ENCODE assay signal across 8 cellular contexts in the genomic region with DNA sequence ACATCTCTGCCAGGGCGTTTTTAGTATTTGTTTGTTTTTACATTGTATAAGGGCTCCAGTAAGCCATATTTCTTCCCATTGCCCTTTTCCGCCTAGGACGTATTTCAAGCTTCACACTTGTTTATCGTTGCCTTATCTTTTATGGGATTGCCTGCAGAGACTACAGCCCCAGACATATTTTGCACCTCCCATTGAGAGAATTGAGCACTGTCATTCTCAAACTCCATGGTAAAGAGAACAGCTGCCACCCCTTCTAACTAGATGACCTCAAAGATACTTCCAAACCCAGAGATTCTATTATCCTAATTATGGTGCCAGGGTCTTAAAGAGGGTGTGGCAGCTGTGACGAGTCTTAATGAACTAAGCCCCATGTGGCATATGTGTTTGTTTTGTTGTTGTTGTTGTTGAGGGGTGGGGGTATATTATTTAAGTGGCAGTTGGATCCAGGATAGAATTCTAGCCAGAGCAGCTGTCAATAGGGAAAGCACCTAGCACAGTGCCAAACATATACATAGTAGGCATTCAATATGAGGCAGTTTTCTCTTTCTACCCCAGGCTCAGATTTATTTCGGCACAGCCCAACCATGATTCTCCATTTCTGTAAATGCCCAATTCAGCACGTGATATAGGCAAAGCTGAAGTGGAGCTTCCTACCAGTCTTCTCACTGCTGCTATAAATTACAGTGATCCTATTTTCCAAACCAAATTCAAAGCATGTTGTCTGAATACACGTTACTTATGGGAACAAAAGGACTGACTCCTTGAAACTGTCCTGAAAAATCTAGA. TPM values are rescaled to one million over a fixed set of nuclear protein-coding genes. Genes with fewer than 3 reads are reported as not detected.
DNase-seq lines count a peak whose midpoint lies in the region; ATAC-seq and TF ChIP-seq lines count a peak whose summit lies in the region.

No MANE protein-coding gene starts in this region.

- CTCF ChIA-PET in activated naive CD4-positive, alpha-beta T cell treated with anti-CD3 and anti-CD28 coated beads, Interleukin-2, amount 10 ng/mL, durations not matched to agents 7 days and 5 days (lab: Charles Lee) = interaction anchor here (1.9 kb wide), 1 partner anchor 17 kb away, joined by 7 read pairs; no protein-coding TSS in a partner anchor

- peaks cover 9% of the 10 kb centered on the region for H3K79me1 ChIP-seq in mesenchymal stem cell (replicated peaks; ENCODE audit: low read length, poor library complexity, severe bottlenecking)

- H2AK5ac ChIP-seq in mesenchymal stem cell (ENCODE audit: low read length, severe bottlenecking) = peak overlapping the region; percentile 37

- H2BK15ac ChIP-seq in mesenchymal stem cell (ENCODE audit: low read depth, poor library complexity, severe bottlenecking) = no peak overlapping the region

- H3K14ac ChIP-seq in mesenchymal stem cell (ENCODE audit: low read length in 2 of 2) = no peak overlapping the region

- H3K4me1 ChIP-seq in ascending aorta (peaks cover 0 to 17% of the 10 kb centered on the region in 2 donors), mesenchymal stem cell (ENCODE audit: control insufficient read depth, insufficient read depth, low read depth, low read length) (no peaks in the 10 kb centered on the region), upper lobe of left lung (peaks cover 4 to 23% (median 6%) of the 10 kb centered on the region in 4 donors)

- peak overlapping the region; percentile 96 for H3K9ac ChIP-seq in mesenchymal stem cell (ENCODE audit: low read length)

- H3K4me2 ChIP-seq in mesenchymal stem cell (ENCODE audit: low read length, poor library complexity, severe bottlenecking) = peak overlapping the region; percentile 57

- peak overlapping the region; percentile 19 for H4K8ac ChIP-seq in mesenchymal stem cell (ENCODE audit: low read length)

- H3K9me3 ChIP-seq in ascending aorta (no peaks in the 10 kb centered on the region), mesenchymal stem cell (ENCODE audit: control insufficient read depth, low read length) (no peaks in the 10 kb centered on the region), upper lobe of left lung (no peaks in the 10 kb centered on the region)

- ATAC-seq in activated naive CD4-positive, alpha-beta T cell treated with anti-CD3 and anti-CD28 coated beads, Interleukin-2, amount 50 U/mL, for 72 hours = no peak
- ATAC-seq in upper lobe of left lung (ENCODE audit: low FRiP score in 2 of 2) = no peak
- ATAC-seq in GM18861 (IDR thresholded peaks at IDR 0.05; ENCODE audit: unreplicated experiment) = no peak

- no peak overlapping the region for H4K91ac ChIP-seq in mesenchymal stem cell (ENCODE audit: low read length)

- H3K4me3 Mint-ChIP-seq in activated naive CD4-positive, alpha-beta T cell treated with anti-CD3 and anti-CD28 coated beads, Interleukin-2, amount 10 ng/mL, durations not matched to agents 7 days and 5 days = peak overlapping the region; percentile 94

- no peak for TF ChIP-seq EP300 in upper lobe of left lung (IDR thresholded peaks at IDR 0.05)

- H2BK120ac ChIP-seq in mesenchymal stem cell (ENCODE audit: low read depth, low read length) = no peak overlapping the region

- intact Hi-C loops in ascending aorta (cut with DNase I) (loop anchor here (1.0 to 2.0 kb wide), 2 partner anchors 16 to 25 kb away; no protein-coding TSS in a partner anchor), posterior cingulate gyrus (cut with DNase I) (loop anchor here (2.0 kb wide), 1 partner anchor 17 kb away; no protein-coding TSS in a partner anchor)

- H3K23ac ChIP-seq in mesenchymal stem cell (ENCODE audit: low read length in 2 of 2) = no peak overlapping the region

- peaks cover 20% of the 10 kb centered on the region for H3K36me3 Mint-ChIP-seq in activated naive CD4-positive, alpha-beta T cell treated with anti-CD3 and anti-CD28 coated beads, Interleukin-2, amount 10 ng/mL, durations not matched to agents 7 days and 5 days
- H3K36me3 Mint-ChIP-seq in activated naive CD4-positive, alpha-beta T cell treated with anti-CD3 and anti-CD28 coated beads, Interleukin-2, amount 50 U/mL, for 72 hours = peaks cover 6% of the 10 kb centered on the region in 2 donors

- no peaks in the 10 kb centered on the region for H3K9me3 Mint-ChIP-seq in activated naive CD4-positive, alpha-beta T cell treated with anti-CD3 and anti-CD28 coated beads, Interleukin-2, amount 10 ng/mL, durations not matched to agents 7 days and 5 days
- no peaks in the 10 kb centered on the region for H3K9me3 Mint-ChIP-seq in activated naive CD4-positive, alpha-beta T cell treated with anti-CD3 and anti-CD28 coated beads, Interleukin-2, amount 50 U/mL, for 72 hours

- H3K27me3 ChIP-seq in ascending aorta (no peaks in the 10 kb centered on the region), mesenchymal stem cell (ENCODE audit: control insufficient read depth in 1 of 2, insufficient read depth in 1 of 2, low read length in 2 of 2) (no peaks in the 10 kb centered on the region), upper lobe of left lung (no peaks in the 10 kb centered on the region)

- H3K18ac ChIP-seq in mesenchymal stem cell (ENCODE audit: low read depth in 1 of 2, low read length in 2 of 2) = no peak overlapping the region

- no peak overlapping the region for H2BK12ac ChIP-seq in mesenchymal stem cell (ENCODE audit: low read length in 2 of 2)

- H3K36me3 ChIP-seq in ascending aorta (no peaks in the 10 kb centered on the region), mesenchymal stem cell (ENCODE audit: control insufficient read depth in 1 of 2, insufficient read depth in 2 of 2, low read depth in 1 of 2, low read length in 2 of 2) (peaks cover 0 to 28% of the 10 kb centered on the region in 2 experiments), upper lobe of left lung (peaks cover 0 to under 1% (median 0%) of the 10 kb centered on the region in 4 donors)

- H3K27ac ChIP-seq in ascending aorta (no peak overlapping the region), mesenchymal stem cell (ENCODE audit: low read length, poor library complexity, severe bottlenecking) (no peak overlapping the region), upper lobe of left lung (peak overlapping the region; percentile 75 to 89 (median 80))

- H3K4ac ChIP-seq in mesenchymal stem cell (ENCODE audit: low read depth in 1 of 2, low read length in 2 of 2) = no peak overlapping the region

- peak overlapping the region; percentile 15 for H2AFZ ChIP-seq in mesenchymal stem cell (ENCODE audit: low read depth, low read length)

- H3K27me3 Mint-ChIP-seq in activated naive CD4-positive, alpha-beta T cell treated with anti-CD3 and anti-CD28 coated beads, Interleukin-2, amount 10 ng/mL, durations not matched to agents 7 days and 5 days = no peaks in the 10 kb centered on the region

- H3K4me3 ChIP-seq in ascending aorta = peak overlapping the region; percentile 76 to 92
- H3K4me3 ChIP-seq in mesenchymal stem cell (ENCODE audit: insufficient read depth in 1 of 2, low read depth in 1 of 2, low read length in 2 of 2) = peak overlapping the region in 1 of 2 experiments; percentile 92
- H3K4me3 ChIP-seq in upper lobe of left lung = peak overlapping the region in 3 of 4 donors; percentile 73 to 96 (median 95)

- TF ChIP-seq POLR2A in upper lobe of left lung (IDR thresholded peaks at IDR 0.05) = no peak

- 53% methylated on average over 7 of the region's 8 CpGs for WGBS in mesenchymal stem cell
- 66 to 75% methylated on average over 8 of the region's 8 CpGs for WGBS in upper lobe of left lung, 2 donors

- no peak for DNase-seq in activated naive CD4-positive, alpha-beta T cell treated with anti-CD3 and anti-CD28 coated beads, Interleukin-2, amount 10 ng/mL, durations not matched to agents 7 days and 5 days
- no peak for DNase-seq in activated naive CD4-positive, alpha-beta T cell treated with anti-CD3 and anti-CD28 coated beads, Interleukin-2, amount 50 U/mL, for 72 hours (ENCODE audit: low spot score in 2 of 2)
- DNase-seq in ascending aorta (ENCODE audit: low spot score in 2 of 2) (no peak), mesenchymal stem cell (no peak), upper lobe of left lung (no peak), posterior cingulate gyrus (no peak)
- DNase-seq in stimulated activated naive CD4-positive, alpha-beta T cell (lab: John Stamatoyannopoulos, UW) = no peak

- H3K27ac Mint-ChIP-seq in activated naive CD4-positive, alpha-beta T cell treated with anti-CD3 and anti-CD28 coated beads, Interleukin-2, amount 10 ng/mL, durations not matched to agents 7 days and 5 days = peak overlapping the region; percentile 88
- peak overlapping the region in 1 of 2 donors; percentile 87 for H3K27ac Mint-ChIP-seq in activated naive CD4-positive, alpha-beta T cell treated with anti-CD3 and anti-CD28 coated beads, Interleukin-2, amount 50 U/mL, for 72 hours

- peaks cover 30% of the 10 kb centered on the region for H3K4me1 Mint-ChIP-seq in activated naive CD4-positive, alpha-beta T cell treated with anti-CD3 and anti-CD28 coated beads, Interleukin-2, amount 10 ng/mL, durations not matched to agents 7 days and 5 days

- no peak for TF ChIP-seq CTCF in ascending aorta (IDR thresholded peaks at IDR 0.05)
- no peak for TF ChIP-seq CTCF in upper lobe of left lung (IDR thresholded peaks at IDR 0.05)

- H2BK5ac ChIP-seq in mesenchymal stem cell (ENCODE audit: low read depth, low read length, poor library complexity, severe bottlenecking) = no peak overlapping the region

RNA-seq across cellular contexts. Expression of gene TP53BP1, which starts 0.9 kb away (rescaled TPM):
- total RNA-seq in activated naive CD4-positive, alpha-beta T cell treated with anti-CD3 and anti-CD28 coated beads, Interleukin-2, amount 50 U/mL, for 72 hours = 10 to 100 TPM; 24.0 to 35.9 TPM
- total RNA-seq in ascending aorta = 34.6 TPM
- polyA plus RNA-seq in mesenchymal stem cell (2013, experiment 1 of 2) = 25.7 TPM
- polyA plus RNA-seq in mesenchymal stem cell (2013, experiment 2 of 2) = 21.9 TPM
- total RNA-seq in upper lobe of left lung = 100 to 1,000 TPM in 1 of 6 donors, 10 to 100 TPM in 5; 19.3 to 122 (median 28.7) TPM

RNA-seq across cellular contexts. Expression of gene MAP1A, which starts 23.5 kb away (rescaled TPM):
- 1 to 10 TPM in 1 of 2 donors, under 1 TPM in 1; 0.84 to 1.4 TPM for total RNA-seq in activated naive CD4-positive, alpha-beta T cell treated with anti-CD3 and anti-CD28 coated beads, Interleukin-2, amount 50 U/mL, for 72 hours
- 19.9 TPM for total RNA-seq in ascending aorta
- polyA plus RNA-seq in mesenchymal stem cell (2013, experiment 1 of 2) = 40.8 TPM
- 38.2 TPM for polyA plus RNA-seq in mesenchymal stem cell (2013, experiment 2 of 2)
- total RNA-seq in upper lobe of left lung = 1 to 10 TPM; 2.9 to 9.8 (median 6.1) TPM

Comparison
In these comparisons a context has a peak if more than half of its experiments do, and no peak if none do; other contexts are left out.
1. H3K27ac ChIP-seq: peak in upper lobe of left lung (4 of 4); none in ascending aorta (0 of 2) and mesenchymal stem cell (single experiment).